Comparison of ENCODE assay signal across 8 cellular contexts in genomic region chr7:26397786-26398435, GRCh38.
DNase-seq lines count a peak whose midpoint lies in the region; ATAC-seq and TF ChIP-seq lines count a peak whose summit lies in the region.

No MANE protein-coding gene starts in this region.

- no peak for TF ChIP-seq CTCF in IMR-90 (conservative IDR thresholded peaks at IDR 0.05; ENCODE audit: low read depth, low read length)
- no peak for TF ChIP-seq CTCF in activated CD8-positive, alpha-beta T cell treated with anti-CD3 and anti-CD28 coated beads for 36 hours (IDR thresholded peaks at IDR 0.05)
- peak; percentile 7 for TF ChIP-seq CTCF in glutamatergic neuron (IDR thresholded peaks at IDR 0.05; ENCODE audit: partially characterized antibody, unreplicated experiment)
- no peak for TF ChIP-seq CTCF in osteocyte (IDR thresholded peaks at IDR 0.05)

- H4K8ac ChIP-seq in IMR-90 (ENCODE audit: low read depth in 2 of 2, low read length in 2 of 2) = no peak overlapping the region

- H4K91ac ChIP-seq in IMR-90 (ENCODE audit: insufficient read depth, low read depth, low read length) = no peak overlapping the region

- no peak overlapping the region for H3K56ac ChIP-seq in IMR-90 (ENCODE audit: extremely low read depth, insufficient read depth, low read length)

- H2AK5ac ChIP-seq in IMR-90 (ENCODE audit: low read depth, low read length) = no peak overlapping the region

- H3K4me2 ChIP-seq in IMR-90 (ENCODE audit: low read depth, low read length) = peak overlapping the region; percentile 89

- dilution Hi-C loops in IMR-90 (cut with HindIII; ENCODE audit: low sequenced_read_pairs, unreplicated experiment) = no loop called here

- H3K9me1 ChIP-seq in IMR-90 (ENCODE audit: insufficient read depth, low read length) = no peaks in the 10 kb centered on the region

- H3K27me3 Mint-ChIP-seq in activated CD8-positive, alpha-beta T cell treated with anti-CD3 and anti-CD28 coated beads for 36 hours = peaks cover 48% of the 10 kb centered on the region
- peaks cover 6% of the 10 kb centered on the region for H3K27me3 Mint-ChIP-seq in glutamatergic neuron (ENCODE audit: unreplicated experiment)
- H3K27me3 Mint-ChIP-seq in osteocyte (ENCODE audit: unreplicated experiment) = peaks cover 53% of the 10 kb centered on the region

- no peak overlapping the region for H3K14ac ChIP-seq in IMR-90 (replicated peaks; ENCODE audit: low read depth, low read length)

- no peaks in the 10 kb centered on the region for H3K9me3 ChIP-seq in IMR-90 (ENCODE audit: control insufficient read depth, insufficient read depth, low read length)

- no TSS peak for BruUV-seq in IMR-90 (replicated peaks; lab: Mats Ljungman, UMichigan)

- no peak overlapping the region for H4K5ac ChIP-seq in IMR-90 (ENCODE audit: low read depth, low read length)

- H3K4me3 ChIP-seq in GM08714 (ENCODE audit: low read length) (peak overlapping the region; percentile 54; the same call in 1 of the 2 replicates), IMR-90 (ENCODE audit: insufficient read depth, low read depth, low read length) (peak overlapping the region; percentile 36)

- ATAC-seq in GM21447 (IDR thresholded peaks at IDR 0.05; ENCODE audit: unreplicated experiment) = peak; percentile 10
- peak; percentile 50 for ATAC-seq in IMR-90 (ENCODE audit: low read depth)
- ATAC-seq in activated CD8-positive, alpha-beta T cell treated with anti-CD3 and anti-CD28 coated beads for 36 hours = peak; percentile 48

- H3K9me3 Mint-ChIP-seq in activated CD8-positive, alpha-beta T cell treated with anti-CD3 and anti-CD28 coated beads for 36 hours = no peaks in the 10 kb centered on the region
- H3K9me3 Mint-ChIP-seq in glutamatergic neuron (ENCODE audit: unreplicated experiment) (peaks cover 13% of the 10 kb centered on the region), osteocyte (ENCODE audit: unreplicated experiment) (no peaks in the 10 kb centered on the region)

- H3K36me3 Mint-ChIP-seq in activated CD8-positive, alpha-beta T cell treated with anti-CD3 and anti-CD28 coated beads for 36 hours (ENCODE audit: low read depth) = no peaks in the 10 kb centered on the region
- peaks cover 4% of the 10 kb centered on the region for H3K36me3 Mint-ChIP-seq in glutamatergic neuron (ENCODE audit: unreplicated experiment)
- H3K36me3 Mint-ChIP-seq in osteocyte (ENCODE audit: unreplicated experiment) = no peaks in the 10 kb centered on the region

- no peak overlapping the region for H3K4ac ChIP-seq in IMR-90 (ENCODE audit: low read depth, low read length)

- H3K27me3 ChIP-seq in IMR-90 (ENCODE audit: control insufficient read depth, insufficient read depth, low read length) = peaks cover 25% of the 10 kb centered on the region

- CTCF ChIA-PET in IMR-90 (lab: Yijun Ruan, JAX) = interaction anchor here (0.5 kb wide), 1 partner anchor 186 kb away, joined by 3 read pairs; no protein-coding TSS in a partner anchor
- CTCF ChIA-PET in activated CD8-positive, alpha-beta T cell treated with anti-CD3 and anti-CD28 coated beads for 36 hours (lab: Charles Lee) = interaction anchor here (1.1 to 4.5 kb wide), 7 partner anchors 9 to 33 kb away, joined by 3 to 26 read pairs (median 5); no protein-coding TSS in a partner anchor

- H3K4me1 ChIP-seq in IMR-90 (ENCODE audit: control insufficient read depth, insufficient read depth, low read length) = peaks cover 2% of the 10 kb centered on the region; the same call in 1 of the 2 replicates

- in situ Hi-C loops in IMR-90 (cut with MboI; ENCODE audit: low sequenced_read_pairs) = no loop called here

- no peak overlapping the region for H3K27ac ChIP-seq in IMR-90 (ENCODE audit: insufficient read depth, low read length)

- H2BK20ac ChIP-seq in IMR-90 (ENCODE audit: low read depth, low read length) = no peak overlapping the region

- no peak overlapping the region for H3K18ac ChIP-seq in IMR-90 (ENCODE audit: low read depth, low read length)

- H2BK120ac ChIP-seq in IMR-90 (ENCODE audit: low read depth, low read length) = no peak overlapping the region

- intact Hi-C loops in IMR-90 (cut with micrococcal nuclease) = no loop called here
- intact Hi-C loops in activated CD8-positive, alpha-beta T cell treated with anti-CD3 and anti-CD28 coated beads for 36 hours (cut with micrococcal nuclease) = no loop called here

- H2AFZ ChIP-seq in IMR-90 (replicated peaks; ENCODE audit: low read length, poor library complexity) = peak overlapping the region; percentile 92

- no peaks in the 10 kb centered on the region for H3K36me3 ChIP-seq in IMR-90 (ENCODE audit: control insufficient read depth, insufficient read depth, low read length)

- no peak for TF ChIP-seq RAD21 in IMR-90 (IDR thresholded peaks at IDR 0.05; ENCODE audit: low read length)

- no peak overlapping the region for H3K9ac ChIP-seq in IMR-90 (ENCODE audit: low read depth, low read length)

- peak overlapping the region; percentile 76 for H2AK9ac ChIP-seq in IMR-90 (replicated peaks; ENCODE audit: low read depth, low read length, poor library complexity)

- H2BK15ac ChIP-seq in IMR-90 (ENCODE audit: low read depth, low read length) = no peak overlapping the region

- peaks cover 14% of the 10 kb centered on the region for H3K4me1 Mint-ChIP-seq in activated CD8-positive, alpha-beta T cell treated with anti-CD3 and anti-CD28 coated beads for 36 hours (ENCODE audit: low read depth)
- H3K4me1 Mint-ChIP-seq in glutamatergic neuron (ENCODE audit: low read depth, unreplicated experiment) = peaks cover 20% of the 10 kb centered on the region
- peaks cover 11% of the 10 kb centered on the region for H3K4me1 Mint-ChIP-seq in osteocyte (ENCODE audit: unreplicated experiment)

- peak overlapping the region; percentile 67 for H3K4me3 Mint-ChIP-seq in activated CD8-positive, alpha-beta T cell treated with anti-CD3 and anti-CD28 coated beads for 36 hours
- H3K4me3 Mint-ChIP-seq in glutamatergic neuron (ENCODE audit: unreplicated experiment) (peak overlapping the region; percentile 86), osteocyte (ENCODE audit: unreplicated experiment) (peak overlapping the region; percentile 64)

- 15% methylated on average over 19 of the region's 38 CpGs; no CpG with 5 or more reads in 1 of the 2 experiments for WGBS in IMR-90 (ENCODE audit: extremely low coverage in 2 of 2, insufficient read length in 1 of 2), 2 experiments

- no peak overlapping the region for H2BK5ac ChIP-seq in IMR-90 (ENCODE audit: low read depth, low read length, poor library complexity, severe bottlenecking)

- POLR2A ChIA-PET in IMR-90 (lab: Charles Lee; ENCODE audit: unreplicated experiment) = no interaction called here
- POLR2A ChIA-PET in activated CD8-positive, alpha-beta T cell treated with anti-CD3 and anti-CD28 coated beads for 36 hours (lab: Charles Lee) = interaction anchor here (0.6 to 1.1 kb wide), 2 partner anchors 11 to 205 kb away, joined by 3 read pairs; no protein-coding TSS in a partner anchor

- no peaks in the 10 kb centered on the region for H4K20me1 ChIP-seq in IMR-90 (ENCODE audit: insufficient read depth, low read length)

- no peak for DNase-seq in IMR-90
- no peak for DNase-seq in activated CD8-positive, alpha-beta T cell treated with anti-CD3 and anti-CD28 coated beads for 36 hours
- peak; percentile 68 for DNase-seq in glutamatergic neuron
- DNase-seq in osteocyte (ENCODE audit: extremely low spot score, unreplicated experiment) = no peak
- no peak for DNase-seq in NCI-H2107 (lab: John Stamatoyannopoulos, UW)
- DNase-seq in middle frontal gyrus (ENCODE audit: extremely low spot score, low spot score) = no peak

- H3K79me1 ChIP-seq in IMR-90 (ENCODE audit: low read depth in 1 of 2, low read length in 2 of 2) = no peaks in the 10 kb centered on the region

- H3K27ac Mint-ChIP-seq in activated CD8-positive, alpha-beta T cell treated with anti-CD3 and anti-CD28 coated beads for 36 hours = peak overlapping the region; percentile 11
- peak overlapping the region; percentile 91 for H3K27ac Mint-ChIP-seq in glutamatergic neuron (ENCODE audit: unreplicated experiment)
- no peak overlapping the region for H3K27ac Mint-ChIP-seq in osteocyte (ENCODE audit: unreplicated experiment)

- no peak for TF ChIP-seq POLR2A in IMR-90 (IDR thresholded peaks at IDR 0.05; ENCODE audit: low read depth, low read length)

- H3K23ac ChIP-seq in IMR-90 (ENCODE audit: low read depth, low read length) = no peak overlapping the region

TF ChIP-seq in IMR-90, 13 proteins besides CTCF, POLR2A, EP300 and RAD21:
- TF ChIP-seq RCOR1 (IDR thresholded peaks at IDR 0.05; ENCODE audit: insufficient replicate concordance, low read length) (no peak), FOS (IDR thresholded peaks at IDR 0.05; ENCODE audit: low read depth, low read length) (no peak), MAFK (IDR thresholded peaks at IDR 0.05; ENCODE audit: low read depth, low read length) (no peak), CHD1 (IDR thresholded peaks at IDR 0.05; ENCODE audit: low read depth, low read length) (no peak), USF2 (IDR thresholded peaks at IDR 0.05; ENCODE audit: low read depth, low read length) (no peak), RFX5 (IDR thresholded peaks at IDR 0.05; ENCODE audit: low read depth, low read length) (no peak), MAZ (IDR thresholded peaks at IDR 0.05; ENCODE audit: borderline replicate concordance, low read depth, low read length) (no peak), CEBPB (IDR thresholded peaks at IDR 0.05; ENCODE audit: low read depth, low read length) (no peak), NFE2L2 (IDR thresholded peaks at IDR 0.05; ENCODE audit: low read depth, low read length) (no peak), ELK1 (IDR thresholded peaks at IDR 0.05; ENCODE audit: borderline replicate concordance, low read depth, low read length) (no peak), SMC3 (IDR thresholded peaks at IDR 0.05; ENCODE audit: low read depth, low read length) (no peak), BHLHE40 (IDR thresholded peaks at IDR 0.05; ENCODE audit: low read depth, low read length) (no peak), MXI1 (IDR thresholded peaks at IDR 0.05; ENCODE audit: borderline replicate concordance, low read depth, low read length) (no peak)
